Comparison of ENCODE assay signal across 8 cellular contexts in genomic region chr19:7799640-7800355, GRCh38. TPM values are rescaled to one million over a fixed set of nuclear protein-coding genes. Genes with fewer than 3 reads are reported as not detected.
DNase-seq lines count a peak whose midpoint lies in the region; ATAC-seq and TF ChIP-seq lines count a peak whose summit lies in the region.

No MANE protein-coding gene starts in this region.

- no peak overlapping the region for H3K4ac ChIP-seq in neuronal stem cell (ENCODE audit: low read length)

- H3K9me3 ChIP-seq in gastroesophageal sphincter (peaks cover 0 to 7% (median 0%) of the 10 kb centered on the region in 3 donors), neuronal stem cell (replicated peaks in 1 of 2; ENCODE audit: control insufficient read depth in 2 of 2, insufficient read depth in 1 of 2, low read depth in 1 of 2, low read length in 2 of 2) (peaks cover 5 to 7% of the 10 kb centered on the region in 2 donors), testis (no peaks in the 10 kb centered on the region)

- intact Hi-C loops in testis (cut with DNase I; ENCODE audit: low total_unique reads) = no loop called here

- no peak overlapping the region for H3K14ac ChIP-seq in neuronal stem cell (ENCODE audit: low read length)

- H2BK12ac ChIP-seq in neuronal stem cell (ENCODE audit: low read length) = no peak overlapping the region

- TF ChIP-seq POLR2A in gastroesophageal sphincter (IDR thresholded peaks at IDR 0.05) (no peak), testis (IDR thresholded peaks at IDR 0.05) (no peak)

- ATAC-seq in gastroesophageal sphincter (peak; percentile 60), HG02571 (IDR thresholded peaks at IDR 0.05; ENCODE audit: unreplicated experiment) (no peak)

- TF ChIP-seq EP300 in gastroesophageal sphincter (IDR thresholded peaks at IDR 0.05) = no peak

- H3K36me3 ChIP-seq in gastroesophageal sphincter (no peaks in the 10 kb centered on the region), neuronal stem cell (replicated peaks in 1 of 2; ENCODE audit: control insufficient read depth in 2 of 2, insufficient read depth in 2 of 2, low read length in 2 of 2) (no peaks in the 10 kb centered on the region), testis (ENCODE audit: low read depth, missing control alignments) (no peaks in the 10 kb centered on the region)

- H3K27me3 ChIP-seq in gastroesophageal sphincter (peaks cover 90% of the 10 kb centered on the region), neuronal stem cell (ENCODE audit: control insufficient read depth in 3 of 3, insufficient read depth in 3 of 3, low read depth in 1 of 3, low read length in 3 of 3) (peaks cover 0 to 26% (median 0%) of the 10 kb centered on the region in 3 experiments), testis (no peaks in the 10 kb centered on the region)

- H3K18ac ChIP-seq in neuronal stem cell (ENCODE audit: low read length) = peak overlapping the region; percentile 54

- no peak overlapping the region for H2BK120ac ChIP-seq in neuronal stem cell (ENCODE audit: low read depth, low read length)

- no peak overlapping the region for H3K9ac ChIP-seq in neuronal stem cell (ENCODE audit: low read depth, low read length, poor library complexity)

- no peak overlapping the region for H2BK15ac ChIP-seq in neuronal stem cell (ENCODE audit: low read length)

- H2AFZ ChIP-seq in neuronal stem cell (ENCODE audit: low read length) = peak overlapping the region; percentile 85

- DNase-seq in D341Med (ENCODE audit: low spot score) (peak; percentile 80), LHCN-M2 (ENCODE audit: low read depth) (peak; percentile 64), RPMI8226 (peak; percentile 83), neuronal stem cell (ENCODE audit: low spot score) (peak; percentile 79), testis (peak; percentile 83)
- peak; percentile 31 for DNase-seq in activated gamma-delta T cell treated with anti-CD3 and anti-CD28 coated beads, Interleukin-2, amount 50 U/mL, for 16 hours (ENCODE audit: low read depth)

- H3K27ac ChIP-seq in gastroesophageal sphincter = no peak overlapping the region
- H3K27ac ChIP-seq in neuronal stem cell (replicated peaks; ENCODE audit: low read length) = peak overlapping the region; percentile 6
- H3K27ac ChIP-seq in testis = no peak overlapping the region

- no peak overlapping the region for H2AK5ac ChIP-seq in neuronal stem cell (ENCODE audit: low read depth, low read length)

- no peak overlapping the region for H2BK5ac ChIP-seq in neuronal stem cell (ENCODE audit: low read length)

- H4K91ac ChIP-seq in neuronal stem cell (ENCODE audit: low read depth, low read length, poor library complexity) = no peak overlapping the region

- no peaks in the 10 kb centered on the region for H3K79me1 ChIP-seq in neuronal stem cell (ENCODE audit: low read depth, low read length)

- no peak overlapping the region for H3K23ac ChIP-seq in neuronal stem cell (ENCODE audit: low read depth, low read length, poor library complexity)

- H4K8ac ChIP-seq in neuronal stem cell (ENCODE audit: low read depth, low read length) = no peak overlapping the region

- H3K4me1 ChIP-seq in gastroesophageal sphincter (peaks cover 0 to 14% (median 0%) of the 10 kb centered on the region in 3 donors), neuronal stem cell (ENCODE audit: control insufficient read depth in 2 of 2, insufficient read depth in 1 of 2, low read depth in 1 of 2, low read length in 2 of 2) (peaks cover 0 to 2% of the 10 kb centered on the region in 2 donors), testis (no peaks in the 10 kb centered on the region)

- TF ChIP-seq CTCF in gastroesophageal sphincter (IDR thresholded peaks at IDR 0.05) (peak in 3 of 4 experiments; percentile 49 to 70 (median 67)), testis (IDR thresholded peaks at IDR 0.05) (peak; percentile 54 to 76 (median 61))

- H3K4me3 ChIP-seq in gastroesophageal sphincter = peak overlapping the region in 1 of 2 donors; percentile 9
- H3K4me3 ChIP-seq in neuronal stem cell (ENCODE audit: low read length in 2 of 2) = peak overlapping the region in 1 of 2 donors; percentile 28
- peak overlapping the region; percentile 13 to 15 for H3K4me3 ChIP-seq in testis

- peak overlapping the region; percentile 26 for H3K4me2 ChIP-seq in neuronal stem cell (ENCODE audit: insufficient read depth, low read length, poor library complexity, severe bottlenecking)

- 2 to 3% methylated on average over 14 to 17 of the region's 34 CpGs for WGBS in gastroesophageal sphincter (ENCODE audit: low coverage in 1 of 2), 2 donors
- no CpG with 5 or more reads among the region's 34 CpGs for WGBS in neuronal stem cell (ENCODE audit: extremely low coverage in 2 of 2, insufficient read length in 2 of 2, insufficient replicate concordance in 1 of 2), 2 donors
- 1% methylated on average over 33 to 34 of the region's 34 CpGs for WGBS in testis, 2 donors

RNA-seq across cellular contexts. Expression of gene EVI5L, which starts 30.2 kb away (rescaled TPM):
- total RNA-seq in LHCN-M2 (2014; rRNA removed) = 19.5 and 21.5 TPM in 2 replicates
- 25.1 TPM for polyA plus RNA-seq in LHCN-M2 (2012)
- total RNA-seq in gastroesophageal sphincter = 10 to 100 TPM; 17.3 to 46.3 (median 22.2) TPM
- 7.4 TPM for polyA plus RNA-seq in neuronal stem cell (2013, experiment 1 of 2)
- polyA plus RNA-seq in neuronal stem cell (2013, experiment 2 of 2) = 7.5 TPM
- total RNA-seq in testis = 10 to 100 TPM; 45.8 to 68.9 TPM
- 69.3 TPM for polyA plus RNA-seq in testis (ENCODE audit: insufficient read depth, low read depth, low replicate concordance)

RNA-seq across cellular contexts. Expression of gene CLEC4M, which starts 36.8 kb away (rescaled TPM):
- total RNA-seq in LHCN-M2 (2014; rRNA removed) (not detected in 2 replicates), gastroesophageal sphincter (not detected), testis (10 to 100 TPM in 1 of 2 donors, 1 to 10 TPM in 1; 9.4 to 14.9 TPM)
- polyA plus RNA-seq in LHCN-M2 (2012) = not detected
- not detected for polyA plus RNA-seq in neuronal stem cell (2013, experiment 1 of 2)
- not detected for polyA plus RNA-seq in neuronal stem cell (2013, experiment 2 of 2)
- 14.5 TPM for polyA plus RNA-seq in testis (ENCODE audit: insufficient read depth, low read depth, low replicate concordance)

RNA-seq across cellular contexts. Expression of gene CD209, which starts 52.5 kb away (rescaled TPM):
- total RNA-seq in LHCN-M2 (2014; rRNA removed) = not detected in 2 replicates
- not detected for polyA plus RNA-seq in LHCN-M2 (2012)
- total RNA-seq in gastroesophageal sphincter = 10 to 100 TPM in 2 of 4 donors, 1 to 10 TPM in 1, under 1 TPM in 1; 0.78 to 11.4 (median 8.0) TPM
- polyA plus RNA-seq in neuronal stem cell (2013, experiment 1 of 2) = not detected
- not detected for polyA plus RNA-seq in neuronal stem cell (2013, experiment 2 of 2)
- under 1 TPM; 0.55 to 0.74 TPM for total RNA-seq in testis
- polyA plus RNA-seq in testis (ENCODE audit: insufficient read depth, low read depth, low replicate concordance) = 5.0 TPM

Comparison
In these comparisons a context has a peak if more than half of its experiments do, and no peak if none do; other contexts are left out.
1. DNase-seq: peak in every context shown above with its lines; median percentile 83 in RPMI8226; 83 in testis; 80 in D341Med; 79 in neuronal stem cell; 64 in LHCN-M2; 31 in activated gamma-delta T cell treated with anti-CD3 and anti-CD28 coated beads, Interleukin-2, amount 50 U/mL, for 16 hours.
2. RNA of gene CLEC4M, which starts 36.8 kb away (total RNA-seq): 9.4 to 14.9 TPM in testis; not detected in gastroesophageal sphincter and not detected in LHCN-M2; every median in the first group is over 4 times any median in the second.